In genomic region chr10:125013529-125013872, GRCh38 we compare ENCODE assay signal across 17 cellular contexts.
DNase-seq lines count a peak whose midpoint lies in the region; ATAC-seq and TF ChIP-seq lines count a peak whose summit lies in the region.
"Had no signal": no experiment of that assay in that cellular context is flagged by ENCODE, and none has a peak within 500 bp of the region (broad histone marks: within the 10 kb centered on the region; RNA-seq: fewer than 3 reads in every experiment).

No MANE protein-coding gene starts in this region.

- H3K4me1 ChIP-seq in heart right ventricle: peaks cover 64 to 96% (median 80%) of the 10 kb centered on the region in 9 donors
- peaks cover 97% of the 10 kb centered on the region for H3K4me1 ChIP-seq in psoas muscle

- H3K36me3 ChIP-seq in heart right ventricle: peaks cover 0 to 20% (median 0%) of the 10 kb centered on the region in 9 donors
- H3K36me3 ChIP-seq in psoas muscle (ENCODE audit: insufficient read depth in 1 of 2, low read depth in 1 of 2): no peaks in the 10 kb centered on the region
- H3K36me3 ChIP-seq: Peyer's patch had no signal

- WGBS in heart right ventricle, 2 donors: 98 to 99% methylated on average over 7 of the region's 7 CpGs
- 94 to 96% (median 95%) methylated on average over 7 of the region's 7 CpGs for WGBS in psoas muscle, 3 donors

- H3K27ac ChIP-seq in heart right ventricle (peak overlapping the region in 1 of 10 donors; percentile 78), coronary artery (peak overlapping the region; percentile 83 to 96), psoas muscle (peak overlapping the region; percentile 85)
- H3K27ac ChIP-seq: SJSA1 had no signal

- intact Hi-C loops in Right ventricle myocardium superior (cut with DNase I) (no loop called here), heart right ventricle (cut with DNase I) (loop anchor here in 2 of 10 donors (5.0 kb wide), 2 partner anchors 34 to 44 kb away; no protein-coding TSS in a partner anchor), psoas muscle (cut with DNase I) (loop anchor here in 1 of 2 donors (5.0 kb wide), 1 partner anchor 49 kb away; no protein-coding TSS in a partner anchor)

- peak; percentile 12 for DNase-seq in Right ventricle myocardium superior
- DNase-seq in heart right ventricle: no peak
- DNase-seq in coronary artery (ENCODE audit: low spot score): no peak
- DNase-seq in psoas muscle: peak in 1 of 2 donors; percentile 27
- no peak for DNase-seq in SW 1271 (lab: John Stamatoyannopoulos, UW)
- no peak for DNase-seq in activated naive CD4-positive, alpha-beta T cell treated with anti-CD3 and anti-CD28 coated beads, Interleukin-2, amount 50 U/mL, for 16 hours
- no peak for DNase-seq in DMS79 (lab: John Stamatoyannopoulos, UW)
- DNase-seq: 8988T; CD8-positive, alpha-beta memory T cell; GDM1; Karpas-422; MV-4-11; NCI-H1105 treated with DMSO at 0.1 percent for 48 hours; NCI-H2029 treated with DMSO at 0.1 percent for 48 hours; NCI-H226; Peyer's patch had no signal

- no peak for TF ChIP-seq CTCF in heart right ventricle (IDR thresholded peaks at IDR 0.05)
- TF ChIP-seq CTCF in coronary artery (IDR thresholded peaks at IDR 0.05): no peak
- TF ChIP-seq CTCF in psoas muscle (IDR thresholded peaks at IDR 0.05): no peak

- ATAC-seq in Right ventricle myocardium superior (ENCODE audit: poor library complexity): no peak
- no peak for ATAC-seq in heart right ventricle
- no peak for ATAC-seq in psoas muscle

- H3K27me3 ChIP-seq in heart right ventricle (no peaks in the 10 kb centered on the region), psoas muscle (ENCODE audit: insufficient read depth in 3 of 3, low read length in 2 of 3) (no peaks in the 10 kb centered on the region)
- H3K27me3 ChIP-seq: Peyer's patch, SJSA1 had no signal

- H3K4me3 ChIP-seq in heart right ventricle (no peak overlapping the region), coronary artery (no peak overlapping the region), psoas muscle (no peak overlapping the region)
- H3K4me3 ChIP-seq: Peyer's patch, SJSA1 had no signal

- no peaks in the 10 kb centered on the region for H3K9me3 ChIP-seq in heart right ventricle
- no peaks in the 10 kb centered on the region for H3K9me3 ChIP-seq in psoas muscle
- H3K9me3 ChIP-seq: Peyer's patch had no signal
